In the genomic region with DNA sequence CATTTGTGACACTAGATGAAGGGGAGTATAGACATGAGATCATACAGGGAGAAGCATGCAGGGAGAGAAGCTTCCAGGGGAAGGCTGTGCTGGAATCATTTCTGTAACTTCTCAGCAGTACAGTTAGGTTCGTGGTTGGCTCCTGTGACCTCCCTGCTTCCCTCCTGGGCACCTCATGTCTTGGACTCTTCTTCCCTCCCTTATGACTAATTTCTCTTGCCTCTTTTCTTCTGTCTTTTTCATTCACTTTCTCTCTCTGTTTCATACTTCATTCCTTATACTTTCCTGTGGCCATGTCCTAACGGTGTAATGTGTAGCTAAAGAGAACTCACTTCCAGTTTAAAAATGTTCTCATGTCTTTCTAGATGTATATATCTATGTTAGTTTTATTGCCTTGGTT, we compare ENCODE assay signal across 24 cellular contexts. TPM values are rescaled to one million over a fixed set of nuclear protein-coding genes. Genes with fewer than 3 reads are reported as not detected.
A peak's percentile ranks its signal among the peaks of the same experiment; 100 is the strongest.
DNase-seq lines count a peak whose midpoint lies in the region; ATAC-seq, FAIRE-seq and TF ChIP-seq lines count a peak whose summit lies in the region.
"Had no signal": no experiment of that assay in that cellular context is flagged by ENCODE, and none has a peak within 500 bp of the region (broad histone marks: within the 10 kb centered on the region; RNA-seq: fewer than 3 reads in every experiment).

No MANE protein-coding gene starts in this region.

- no peaks in the 10 kb centered on the region for H3K79me2 ChIP-seq in trophoblast cell (ENCODE audit: control insufficient read depth, insufficient read depth, low read length, poor library complexity)

- H3K18ac ChIP-seq in trophoblast cell (ENCODE audit: low read length) = no peak overlapping the region

- FAIRE-seq in H54 (lab: Jason Lieb, UNC) = peak; percentile 75
- FAIRE-seq: GM18507, keratinocyte had no signal

- H3K9me3 ChIP-seq in CD8-positive, alpha-beta T cell (ENCODE audit: low read length) = no peaks in the 10 kb centered on the region
- H3K9me3 ChIP-seq in psoas muscle (no peaks in the 10 kb centered on the region), trophoblast cell (ENCODE audit: insufficient read depth, low read depth, low read length) (no peaks in the 10 kb centered on the region)
- H3K9me3 ChIP-seq: Caco-2, transverse colon had no signal

- no peak overlapping the region for H4K91ac ChIP-seq in trophoblast cell (ENCODE audit: low read depth, low read length)

- H3K4me2 ChIP-seq in trophoblast cell (ENCODE audit: low read length) = no peak overlapping the region

- H4K12ac ChIP-seq in trophoblast cell (ENCODE audit: low read depth, low read length) = no peak overlapping the region

- no peaks in the 10 kb centered on the region for H3K27me3 Mint-ChIP-seq in CD8-positive, alpha-beta T cell (ENCODE audit: low read depth)
- no peaks in the 10 kb centered on the region for H3K27me3 Mint-ChIP-seq in activated T-helper 17 cell treated with anti-CD3 and anti-CD28 coated beads, Interleukin-2, amount 50 U/mL, for 72 hours
- H3K27me3 Mint-ChIP-seq: stimulated activated naive B cell treated with anti-CD40 and anti-IgM and Interleukin-4, amounts not matched to agents 10 μg/mL and 1 μg/mL and 100 μg/mL, for 72 hours had no signal

- WGBS in psoas muscle, 3 donors = 79 to 95% (median 84%) methylated on average over 2 of the region's 2 CpGs
- WGBS in trophoblast cell (ENCODE audit: extremely low coverage, insufficient coverage, insufficient read length) = no CpG with 5 or more reads among the region's 2 CpGs

- H3K23ac ChIP-seq in trophoblast cell (ENCODE audit: low read length) = no peak overlapping the region

- no peaks in the 10 kb centered on the region for H3K79me1 ChIP-seq in trophoblast cell (ENCODE audit: low read length)

- H3K27ac Mint-ChIP-seq in CD8-positive, alpha-beta T cell = peak overlapping the region; percentile 38
- H3K27ac Mint-ChIP-seq in activated T-helper 17 cell treated with anti-CD3 and anti-CD28 coated beads, Interleukin-2, amount 50 U/mL, for 72 hours = peak overlapping the region; percentile 32
- H3K27ac Mint-ChIP-seq: stimulated activated naive B cell treated with anti-CD40 and anti-IgM and Interleukin-4, amounts not matched to agents 10 μg/mL and 1 μg/mL and 100 μg/mL, for 72 hours had no signal

- peaks cover 69% of the 10 kb centered on the region for H3K36me3 Mint-ChIP-seq in CD8-positive, alpha-beta T cell
- H3K36me3 Mint-ChIP-seq in activated T-helper 17 cell treated with anti-CD3 and anti-CD28 coated beads, Interleukin-2, amount 50 U/mL, for 72 hours (ENCODE audit: low read depth) = peaks cover 95% of the 10 kb centered on the region

- intact Hi-C loops in CD8-positive, alpha-beta T cell (cut with DNase I, micrococcal nuclease) = no loop called here
- intact Hi-C loops in psoas muscle (cut with DNase I) = no loop called here

- TF ChIP-seq POLR2A in H54 (IDR thresholded peaks at IDR 0.05; ENCODE audit: low read depth, low read length) = no peak

- H3K14ac ChIP-seq in trophoblast cell (ENCODE audit: low read length) = no peak overlapping the region

- H3K9me3 Mint-ChIP-seq in CD8-positive, alpha-beta T cell = no peaks in the 10 kb centered on the region
- H3K9me3 Mint-ChIP-seq in activated T-helper 17 cell treated with anti-CD3 and anti-CD28 coated beads, Interleukin-2, amount 50 U/mL, for 72 hours = no peaks in the 10 kb centered on the region
- H3K9me3 Mint-ChIP-seq: stimulated activated naive B cell treated with anti-CD40 and anti-IgM and Interleukin-4, amounts not matched to agents 10 μg/mL and 1 μg/mL and 100 μg/mL, for 72 hours had no signal

- H2AFZ ChIP-seq in trophoblast cell (ENCODE audit: insufficient read depth, low read length, poor library complexity) = no peak overlapping the region

- no peak overlapping the region for H4K8ac ChIP-seq in trophoblast cell (ENCODE audit: low read depth, low read length)

- H3K4ac ChIP-seq in trophoblast cell (ENCODE audit: low read depth, low read length) = no peak overlapping the region

- no peak overlapping the region for H3K4me3 ChIP-seq in CD8-positive, alpha-beta T cell (ENCODE audit: low read depth, low read length)
- no peak overlapping the region for H3K4me3 ChIP-seq in fibroblast of villous mesenchyme (ENCODE audit: low read depth, low read length)
- H3K4me3 ChIP-seq in psoas muscle = no peak overlapping the region
- no peak overlapping the region for H3K4me3 ChIP-seq in trophoblast cell (ENCODE audit: low read depth, low read length)
- H3K4me3 ChIP-seq: transverse colon had no signal

- H3K4me1 ChIP-seq in CD8-positive, alpha-beta T cell (ENCODE audit: insufficient read depth, low read length) = peaks cover 19% of the 10 kb centered on the region
- no peaks in the 10 kb centered on the region for H3K4me1 ChIP-seq in psoas muscle
- no peaks in the 10 kb centered on the region for H3K4me1 ChIP-seq in trophoblast cell (ENCODE audit: control insufficient read depth in 1 of 2, insufficient read depth in 2 of 2, low read length in 2 of 2)
- H3K4me1 ChIP-seq: transverse colon had no signal

- no peak overlapping the region for H2BK120ac ChIP-seq in trophoblast cell (ENCODE audit: insufficient read depth, low read length, poor library complexity)

- H3K36me3 ChIP-seq in CD8-positive, alpha-beta T cell (ENCODE audit: insufficient read depth, low read length) = peaks cover 14% of the 10 kb centered on the region
- H3K36me3 ChIP-seq in psoas muscle (ENCODE audit: insufficient read depth in 1 of 2, low read depth in 1 of 2) = peaks cover 2 to 100% of the 10 kb centered on the region in 2 donors
- peaks cover 21 to 28% of the 10 kb centered on the region in 2 experiments for H3K36me3 ChIP-seq in trophoblast cell (ENCODE audit: control insufficient read depth in 1 of 2, insufficient read depth in 2 of 2, low read length in 2 of 2)

- POLR2A ChIA-PET in CD8-positive, alpha-beta T cell (lab: Charles Lee) = no interaction called here

- no peak for ATAC-seq in CD8-positive, alpha-beta T cell
- ATAC-seq in activated T-helper 17 cell treated with anti-CD3 and anti-CD28 coated beads, Interleukin-2, amount 50 U/mL, for 72 hours (replicated peaks) = peak; percentile 30
- no peak for ATAC-seq in psoas muscle
- ATAC-seq: right cardiac atrium; stimulated activated naive B cell treated with anti-CD40 and anti-IgM and Interleukin-4, amounts not matched to agents 10 μg/mL and 1 μg/mL and 100 μg/mL, for 72 hours had no signal

- CTCF ChIA-PET in CD8-positive, alpha-beta T cell (lab: Charles Lee) = no interaction called here

- no peaks in the 10 kb centered on the region for H3K27me3 ChIP-seq in CD8-positive, alpha-beta T cell (ENCODE audit: insufficient read depth, low read length)
- H3K27me3 ChIP-seq in psoas muscle (ENCODE audit: insufficient read depth in 3 of 3, low read length in 2 of 3) (no peaks in the 10 kb centered on the region), trophoblast cell (ENCODE audit: insufficient read depth, low read length) (no peaks in the 10 kb centered on the region)
- H3K27me3 ChIP-seq: transverse colon had no signal

- peaks cover 20% of the 10 kb centered on the region for H3K4me1 Mint-ChIP-seq in CD8-positive, alpha-beta T cell (ENCODE audit: low read depth)
- H3K4me1 Mint-ChIP-seq in activated T-helper 17 cell treated with anti-CD3 and anti-CD28 coated beads, Interleukin-2, amount 50 U/mL, for 72 hours = peaks cover 6% of the 10 kb centered on the region
- H3K4me1 Mint-ChIP-seq: stimulated activated naive B cell treated with anti-CD40 and anti-IgM and Interleukin-4, amounts not matched to agents 10 μg/mL and 1 μg/mL and 100 μg/mL, for 72 hours had no signal

- no peak overlapping the region for H2AK5ac ChIP-seq in trophoblast cell (ENCODE audit: low read length)

- DNase-seq in CD8-positive, alpha-beta T cell = no peak
- DNase-seq in H54 (ENCODE audit: insufficient read length, low spot score) (no peak), fibroblast of villous mesenchyme (ENCODE audit: low read depth) (peak; percentile 19), psoas muscle (no peak), trophoblast cell (no peak)
- no peak for DNase-seq in stimulated activated naive CD4-positive, alpha-beta T cell (lab: John Stamatoyannopoulos, UW)
- DNase-seq: activated gamma-delta T cell; Caco-2; cortex of kidney; foreskin fibroblast; hippocampal formation; mammary epithelial cell; NCI-H1417 treated with DMSO at 0.1 percent for 48 hours; NCI-H2171; NCI-H526 treated with DMSO at 0.1 percent for 48 hours; right cardiac atrium; Right ventricle myocardium superior; stimulated activated CD4-positive, alpha-beta T cell treated with anti-CD3 and anti-CD28 coated beads, Interleukin-15, amount 100 ng/mL, for 24 hours; stimulated activated naive B cell treated with anti-CD40 and anti-IgM and Interleukin-4, amounts not matched to agents 10 μg/mL and 1 μg/mL and 100 μg/mL, for 72 hours; transverse colon had no signal

- H3K4me3 Mint-ChIP-seq in CD8-positive, alpha-beta T cell = no peak overlapping the region
- no peak overlapping the region for H3K4me3 Mint-ChIP-seq in activated T-helper 17 cell treated with anti-CD3 and anti-CD28 coated beads, Interleukin-2, amount 50 U/mL, for 72 hours
- H3K4me3 Mint-ChIP-seq: stimulated activated naive B cell treated with anti-CD40 and anti-IgM and Interleukin-4, amounts not matched to agents 10 μg/mL and 1 μg/mL and 100 μg/mL, for 72 hours had no signal

- no peak overlapping the region for H2BK5ac ChIP-seq in trophoblast cell (ENCODE audit: low read depth, low read length, poor library complexity)

- no peak overlapping the region for H3K27ac ChIP-seq in CD8-positive, alpha-beta T cell (ENCODE audit: low read depth, low read length)
- H3K27ac ChIP-seq in psoas muscle (no peak overlapping the region), trophoblast cell (ENCODE audit: low read depth, low read length) (no peak overlapping the region)
- H3K27ac ChIP-seq: transverse colon, VCaP had no signal

- no peak overlapping the region for H3K9ac ChIP-seq in trophoblast cell (ENCODE audit: low read length)

- no peak overlapping the region for H2BK12ac ChIP-seq in trophoblast cell (ENCODE audit: low read length)

- no peak for TF ChIP-seq CTCF in CD8-positive, alpha-beta T cell (IDR thresholded peaks at IDR 0.05)
- no peak for TF ChIP-seq CTCF in fibroblast of villous mesenchyme (IDR thresholded peaks at IDR 0.05; ENCODE audit: insufficient read depth, low read depth, low read length)
- no peak for TF ChIP-seq CTCF in psoas muscle (IDR thresholded peaks at IDR 0.05)

RNA-seq across cellular contexts. Expression of a gene that starts 19.1 kb away (rescaled TPM):
- under 1 TPM; 0.39 to 0.76 TPM for total RNA-seq in CD8-positive, alpha-beta T cell
- total RNA-seq in activated T-helper 17 cell treated with anti-CD3 and anti-CD28 coated beads, Interleukin-2, amount 50 U/mL, for 72 hours = under 1 TPM; 0.19 to 0.42 TPM
- total RNA-seq in fibroblast of villous mesenchyme (0.43 and 0.64 TPM in 2 replicates), psoas muscle (not detected)
- under 1 TPM in 2 of 3 donors, not detected in 1; 0.03 TPM for polyA plus RNA-seq in psoas muscle
- 2.5 and 2.8 TPM in 2 replicates for polyA plus RNA-seq in trophoblast cell (2013)
- total RNA-seq: Right ventricle myocardium superior had no signal

RNA-seq across cellular contexts. Expression of a gene that starts 21.0 kb away (rescaled TPM):
- 10 to 100 TPM; 89.3 to 99.6 TPM for total RNA-seq in CD8-positive, alpha-beta T cell
- total RNA-seq in activated T-helper 17 cell treated with anti-CD3 and anti-CD28 coated beads, Interleukin-2, amount 50 U/mL, for 72 hours = 10 to 100 TPM; 38.9 to 65.4 TPM
- total RNA-seq in fibroblast of villous mesenchyme (22.5 and 28.5 TPM in 2 replicates), psoas muscle (10 to 100 TPM; 33.9 to 56.4 (median 43.8) TPM)
- 10 to 100 TPM; 50.6 to 55.6 (median 53.4) TPM for polyA plus RNA-seq in psoas muscle
- 38.2 and 39.4 TPM in 2 replicates for polyA plus RNA-seq in trophoblast cell (2013)
